Comparison of ENCODE assay signal across 26 cellular contexts in the genomic region with DNA sequence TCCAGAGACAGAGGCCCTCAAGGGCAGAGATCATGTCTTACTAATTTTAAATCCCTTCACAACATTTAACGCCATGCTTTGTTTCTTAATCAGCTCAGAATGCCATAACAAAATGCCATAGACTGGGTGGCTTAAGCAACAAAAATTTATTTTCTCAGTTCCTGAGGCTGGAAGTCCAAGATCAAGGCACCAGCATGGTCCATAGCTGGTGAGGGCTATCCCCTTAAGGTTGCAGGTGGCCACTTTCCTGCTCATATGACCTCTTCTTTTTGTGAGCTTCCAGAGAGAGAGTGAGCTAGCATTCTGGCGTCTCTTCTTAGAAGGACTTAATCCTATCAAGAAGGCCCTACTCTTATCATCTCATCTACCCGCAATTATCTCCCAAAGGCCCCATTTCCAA.
DNase-seq lines count a peak whose midpoint lies in the region; FAIRE-seq and TF ChIP-seq lines count a peak whose summit lies in the region.
"Had no signal": no experiment of that assay in that cellular context is flagged by ENCODE, and none has a peak within 500 bp of the region (broad histone marks: within the 10 kb centered on the region; RNA-seq: fewer than 3 reads in every experiment).

No MANE protein-coding gene starts in this region.

- no peaks in the 10 kb centered on the region for H3K79me1 ChIP-seq in mesenchymal stem cell (replicated peaks; ENCODE audit: low read length, poor library complexity, severe bottlenecking)

- H2AFZ ChIP-seq in astrocyte (ENCODE audit: low read depth, low read length) (no peak overlapping the region), mesenchymal stem cell (ENCODE audit: low read depth, low read length) (no peak overlapping the region)

- H3K27ac ChIP-seq in A673 (ENCODE audit: low read depth, low read length, poor library complexity, severe bottlenecking) (no peak overlapping the region), astrocyte (ENCODE audit: low read depth, low read length) (no peak overlapping the region), mesenchymal stem cell (ENCODE audit: low read length, poor library complexity, severe bottlenecking) (no peak overlapping the region)
- H3K27ac ChIP-seq: 22Rv1; BLaER1 treated with 17β-estradiol and CSF1 and Interleukin-3, amounts not matched to agents 10 nM and 100 nM had no signal

- CTCF ChIA-PET in A673 (lab: Charles Lee): no interaction called here

- H3K4me1 ChIP-seq in A673 (ENCODE audit: insufficient read depth, low read length, poor library complexity, severe bottlenecking): no peaks in the 10 kb centered on the region
- H3K4me1 ChIP-seq in astrocyte (ENCODE audit: insufficient read depth, low read length): no peaks in the 10 kb centered on the region
- H3K4me1 ChIP-seq in mesenchymal stem cell (ENCODE audit: control insufficient read depth, insufficient read depth, low read depth, low read length): peaks cover 2% of the 10 kb centered on the region
- H3K4me1 ChIP-seq: BLaER1 treated with 17β-estradiol and CSF1 and Interleukin-3, amounts not matched to agents 10 nM and 100 nM; HAP-1 had no signal

- H3K27ac Mint-ChIP-seq in astrocyte (ENCODE audit: unreplicated experiment) (peak overlapping the region; percentile 63), nephron progenitor cell (no peak overlapping the region)
- H3K27ac Mint-ChIP-seq: CD14-positive monocyte; CD4-positive, alpha-beta T cell; CD8-positive, alpha-beta memory T cell; HFFc6 had no signal

- no peaks in the 10 kb centered on the region for H3K36me3 ChIP-seq in A673 (ENCODE audit: insufficient read depth, low read length, poor library complexity, severe bottlenecking)
- no peaks in the 10 kb centered on the region for H3K36me3 ChIP-seq in astrocyte (ENCODE audit: insufficient read depth, low read length)
- no peaks in the 10 kb centered on the region for H3K36me3 ChIP-seq in mesenchymal stem cell (ENCODE audit: control insufficient read depth in 1 of 2, insufficient read depth in 2 of 2, low read depth in 1 of 2, low read length in 2 of 2)
- H3K36me3 ChIP-seq: BE2C; BLaER1 treated with 17β-estradiol and CSF1 and Interleukin-3, amounts not matched to agents 10 nM and 100 nM; HAP-1 had no signal

- no peak overlapping the region for H2BK12ac ChIP-seq in mesenchymal stem cell (ENCODE audit: low read length in 2 of 2)

- BruUV-seq in A673 (replicated peaks; lab: Mats Ljungman, UMichigan): no TSS peak

- H4K91ac ChIP-seq in mesenchymal stem cell (ENCODE audit: low read length): no peak overlapping the region

- H3K4me3 ChIP-seq in A673 (ENCODE audit: low read depth, low read length, poor library complexity, severe bottlenecking) (no peak overlapping the region), astrocyte (ENCODE audit: insufficient read depth, low read depth, low read length) (no peak overlapping the region), mesenchymal stem cell (ENCODE audit: insufficient read depth in 1 of 2, low read depth in 1 of 2, low read length in 2 of 2) (no peak overlapping the region)
- H3K4me3 ChIP-seq: BLaER1 treated with 17β-estradiol and CSF1 and Interleukin-3, amounts not matched to agents 10 nM and 100 nM; GM12878; HAP-1 had no signal

- POLR2A ChIA-PET in A673 (lab: Charles Lee; ENCODE audit: low non-redundant PET): no interaction called here

- no peaks in the 10 kb centered on the region for H3K27me3 Mint-ChIP-seq in astrocyte (ENCODE audit: low read depth, unreplicated experiment)
- no peaks in the 10 kb centered on the region for H3K27me3 Mint-ChIP-seq in nephron progenitor cell (ENCODE audit: low read depth, poor library complexity)
- H3K27me3 Mint-ChIP-seq: CD4-positive, alpha-beta T cell; CD8-positive, alpha-beta memory T cell had no signal

- no peaks in the 10 kb centered on the region for H3K79me2 ChIP-seq in astrocyte (ENCODE audit: insufficient read depth, low read length)

- H2BK120ac ChIP-seq in mesenchymal stem cell (ENCODE audit: low read depth, low read length): no peak overlapping the region

- no peak for TF ChIP-seq CTCF in A673 (conservative IDR thresholded peaks at IDR 0.05; ENCODE audit: low read depth, low read length)
- TF ChIP-seq CTCF in astrocyte (IDR thresholded peaks at IDR 0.05; ENCODE audit: insufficient read depth, low read depth, low read length): no peak
- TF ChIP-seq CTCF in nephron progenitor cell (IDR thresholded peaks at IDR 0.05): no peak

- 99% methylated on average over 2 of the region's 3 CpGs for WGBS in mesenchymal stem cell

- H3K27me3 ChIP-seq in A673 (replicated peaks; ENCODE audit: insufficient read depth, low read depth, low read length, poor library complexity) (peaks cover 5% of the 10 kb centered on the region), astrocyte (ENCODE audit: insufficient read depth, low read length) (no peaks in the 10 kb centered on the region), mesenchymal stem cell (ENCODE audit: control insufficient read depth in 1 of 2, insufficient read depth in 1 of 2, low read length in 2 of 2) (no peaks in the 10 kb centered on the region)
- H3K27me3 ChIP-seq: BE2C; BLaER1 treated with 17β-estradiol and CSF1 and Interleukin-3, amounts not matched to agents 10 nM and 100 nM had no signal

- DNase-seq in A673 (ENCODE audit: low spot score) (peak; percentile 11), astrocyte (ENCODE audit: low read depth) (no peak), mesenchymal stem cell (no peak), urothelium cell line (ENCODE audit: low spot score) (no peak), NCI-H1694 (lab: John Stamatoyannopoulos, UW) (no peak), nephron progenitor cell (no peak)
- DNase-seq in activated T-cell treated with anti-CD3 and anti-CD28 coated beads, Interleukin-2, amount 50 U/mL, for 1 hour: no peak
- DNase-seq: ACHN; AML-193; BE2C; CD4-positive, alpha-beta T cell; CD8-positive, alpha-beta memory T cell; DMS 273 treated with DMSO at 0.1 percent for 48 hours; DMS79; EL; GDM1; GOT3; HFFc6 had no signal

- H2AK5ac ChIP-seq in mesenchymal stem cell (ENCODE audit: low read length, severe bottlenecking): peak overlapping the region; percentile 35

- intact Hi-C loops in A673 (cut with micrococcal nuclease; ENCODE audit: unreplicated experiment): no loop called here

- H2BK15ac ChIP-seq in mesenchymal stem cell (ENCODE audit: low read depth, poor library complexity, severe bottlenecking): no peak overlapping the region

- H4K8ac ChIP-seq in mesenchymal stem cell (ENCODE audit: low read length): no peak overlapping the region

- H3K36me3 Mint-ChIP-seq in astrocyte (ENCODE audit: low read depth, unreplicated experiment): peaks cover 1% of the 10 kb centered on the region
- no peaks in the 10 kb centered on the region for H3K36me3 Mint-ChIP-seq in nephron progenitor cell (ENCODE audit: low read depth)
- H3K36me3 Mint-ChIP-seq: CD14-positive monocyte; CD8-positive, alpha-beta memory T cell had no signal

- H3K4me1 Mint-ChIP-seq in astrocyte (ENCODE audit: low read depth, unreplicated experiment): peaks cover 14% of the 10 kb centered on the region
- H3K4me1 Mint-ChIP-seq in nephron progenitor cell: peaks cover 11% of the 10 kb centered on the region
- H3K4me1 Mint-ChIP-seq: CD14-positive monocyte; CD8-positive, alpha-beta memory T cell had no signal

- H3K4me3 Mint-ChIP-seq in astrocyte (ENCODE audit: unreplicated experiment): no peak overlapping the region
- no peak overlapping the region for H3K4me3 Mint-ChIP-seq in nephron progenitor cell
- H3K4me3 Mint-ChIP-seq: CD14-positive monocyte; CD4-positive, alpha-beta T cell; CD8-positive, alpha-beta memory T cell; HFFc6 had no signal

- FAIRE-seq in astrocyte (lab: Jason Lieb, UNC) (no peak), urothelium cell line (lab: Jason Lieb, UNC) (peak; percentile 80)
- FAIRE-seq: A204.1, D721Med, GM12878, H54 had no signal

- no peak overlapping the region for H3K4ac ChIP-seq in mesenchymal stem cell (ENCODE audit: low read depth in 1 of 2, low read length in 2 of 2)

- no peak overlapping the region for H2BK5ac ChIP-seq in mesenchymal stem cell (ENCODE audit: low read depth, low read length, poor library complexity, severe bottlenecking)

- H3K9me3 ChIP-seq in A673 (ENCODE audit: low read depth, low read length, poor library complexity, severe bottlenecking) (no peaks in the 10 kb centered on the region), astrocyte (ENCODE audit: insufficient read depth, low read depth, low read length) (no peaks in the 10 kb centered on the region), mesenchymal stem cell (ENCODE audit: control insufficient read depth, low read length) (peaks cover 4% of the 10 kb centered on the region)
- H3K9me3 ChIP-seq: BE2C; BLaER1 treated with 17β-estradiol and CSF1 and Interleukin-3, amounts not matched to agents 10 nM and 100 nM; HAP-1 had no signal

- no peak overlapping the region for H3K23ac ChIP-seq in mesenchymal stem cell (ENCODE audit: low read length in 2 of 2)

- H3K9ac ChIP-seq in astrocyte (ENCODE audit: low read length) (no peak overlapping the region), mesenchymal stem cell (ENCODE audit: low read length) (no peak overlapping the region)
- H3K9ac ChIP-seq: BLaER1 treated with 17β-estradiol and CSF1 and Interleukin-3, amounts not matched to agents 10 nM and 100 nM had no signal

- H3K9me3 Mint-ChIP-seq in astrocyte (ENCODE audit: unreplicated experiment) (no peaks in the 10 kb centered on the region), nephron progenitor cell (no peaks in the 10 kb centered on the region)
- H3K9me3 Mint-ChIP-seq: CD4-positive, alpha-beta T cell had no signal

- H3K4me2 ChIP-seq in astrocyte (ENCODE audit: low read length) (no peak overlapping the region), mesenchymal stem cell (ENCODE audit: low read length, poor library complexity, severe bottlenecking) (no peak overlapping the region)
- H3K4me2 ChIP-seq: BLaER1 treated with 17β-estradiol and CSF1 and Interleukin-3, amounts not matched to agents 10 nM and 100 nM had no signal

- H3K14ac ChIP-seq in mesenchymal stem cell (ENCODE audit: low read length in 2 of 2): no peak overlapping the region

- no peaks in the 10 kb centered on the region for H4K20me1 ChIP-seq in astrocyte (ENCODE audit: insufficient read depth, low read length)
- H4K20me1 ChIP-seq: BLaER1 treated with 17β-estradiol and CSF1 and Interleukin-3, amounts not matched to agents 10 nM and 100 nM had no signal

- H3K18ac ChIP-seq in mesenchymal stem cell (ENCODE audit: low read depth in 1 of 2, low read length in 2 of 2): no peak overlapping the region
